15 cellular contexts compared by ENCODE assay signal in the genomic region with DNA sequence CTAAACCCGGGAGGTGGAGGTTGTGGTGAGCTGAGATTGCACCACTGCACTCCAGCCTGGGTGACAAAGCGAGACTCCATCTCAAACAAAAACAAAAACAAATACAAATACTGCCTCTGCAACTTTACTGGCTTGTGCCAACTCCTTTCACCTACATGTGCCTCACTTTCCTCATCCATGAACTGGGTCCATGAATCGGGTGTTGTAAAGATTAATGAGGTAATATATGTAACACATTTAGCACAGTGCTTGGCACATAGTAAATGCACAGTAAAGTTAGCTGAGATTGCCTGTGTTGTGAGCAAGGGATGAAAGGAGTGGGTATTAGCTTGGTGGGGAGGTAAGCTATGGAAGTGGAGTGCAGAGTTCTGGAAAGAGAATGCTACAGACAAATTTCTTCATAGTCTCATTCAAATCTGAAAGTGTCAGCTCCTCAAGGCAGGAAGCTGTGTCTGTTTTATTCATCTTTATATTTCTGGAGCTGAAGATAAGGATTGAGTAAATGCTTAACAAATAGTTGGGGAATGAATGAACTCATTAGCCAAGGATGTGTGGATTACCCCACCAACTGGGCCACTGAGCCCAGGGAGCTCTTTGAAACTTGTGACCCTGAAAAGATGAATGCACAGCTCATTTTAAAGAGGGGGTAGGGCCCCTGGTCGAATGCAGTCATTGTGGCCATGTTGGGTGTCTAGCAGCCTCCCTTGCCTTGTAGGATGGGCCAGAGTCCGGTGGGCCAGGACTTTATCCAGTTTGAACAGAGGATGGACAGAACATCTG. TPM values are rescaled to one million over a fixed set of nuclear protein-coding genes. Genes with fewer than 3 reads are reported as not detected.
A peak's percentile ranks its signal among the peaks of the same experiment; 100 is the strongest.
DNase-seq lines count a peak whose midpoint lies in the region; ATAC-seq and TF ChIP-seq lines count a peak whose summit lies in the region.
"Had no signal": no experiment of that assay in that cellular context is flagged by ENCODE, and none has a peak within 500 bp of the region (broad histone marks: within the 10 kb centered on the region; RNA-seq: fewer than 3 reads in every experiment).

No MANE protein-coding gene starts in this region.

- WGBS in neuronal stem cell (ENCODE audit: extremely low coverage in 2 of 2, insufficient read length in 2 of 2, insufficient replicate concordance in 1 of 2), 2 donors = no CpG with 5 or more reads among the region's 5 CpGs
- 44 to 100% methylated on average over 4 of the region's 5 CpGs for WGBS in gastroesophageal sphincter (ENCODE audit: low coverage in 1 of 2), 2 donors

- in situ Hi-C loops in Panc1 (cut with HindIII; ENCODE audit: low pct_unique_long_range_greater_than_20kb, low sequenced_read_pairs) = no loop called here

- no peak overlapping the region for H3K4me2 ChIP-seq in neuronal stem cell (ENCODE audit: insufficient read depth, low read length, poor library complexity, severe bottlenecking)
- H3K4me2 ChIP-seq: BLaER1 had no signal

- POLR2A ChIA-PET in Panc1 (lab: Charles Lee) (interaction anchor here (1.2 to 1.3 kb wide), 2 partner anchors 8 to 13 kb away, joined by 4 to 5 read pairs; no protein-coding TSS in a partner anchor), T-cell (lab: Charles Lee) (interaction anchor here in 1 of 2 donors (0.6 to 0.9 kb wide), 2 partner anchors 21 to 822 kb away, joined by 3 to 4 read pairs; no protein-coding TSS in a partner anchor)

- peaks cover 0 to 2% of the 10 kb centered on the region in 2 donors for H3K27me3 Mint-ChIP-seq in T-cell
- H3K27me3 Mint-ChIP-seq: activated CD4-positive, alpha-beta memory T cell treated with anti-CD3 and anti-CD28 coated beads for 36 hours had no signal

- no peaks in the 10 kb centered on the region for H3K4me1 Mint-ChIP-seq in T-cell

- H3K79me1 ChIP-seq in neuronal stem cell (ENCODE audit: low read depth, low read length) = no peaks in the 10 kb centered on the region

- no peaks in the 10 kb centered on the region for H3K27me3 ChIP-seq in Panc1 (ENCODE audit: control insufficient read depth, insufficient read depth, low read length)
- H3K27me3 ChIP-seq in neuronal stem cell (ENCODE audit: control insufficient read depth in 3 of 3, insufficient read depth in 3 of 3, low read depth in 1 of 3, low read length in 3 of 3) = peaks cover 0 to 5% (median 0%) of the 10 kb centered on the region in 3 experiments
- no peaks in the 10 kb centered on the region for H3K27me3 ChIP-seq in gastroesophageal sphincter
- H3K27me3 ChIP-seq: BLaER1, heart right ventricle had no signal

- H3K4me3 Mint-ChIP-seq in T-cell = no peak overlapping the region
- H3K4me3 Mint-ChIP-seq: activated CD4-positive, alpha-beta memory T cell treated with anti-CD3 and anti-CD28 coated beads for 36 hours had no signal

- no TSS peak for BruUV-seq in Panc1 (replicated peaks; lab: Mats Ljungman, UMichigan)

- H2BK15ac ChIP-seq in neuronal stem cell (ENCODE audit: low read length) = no peak overlapping the region

- intact Hi-C loops in Panc1 (cut with micrococcal nuclease; ENCODE audit: unreplicated experiment) = no loop called here

- TF ChIP-seq EP300 in gastroesophageal sphincter (IDR thresholded peaks at IDR 0.05) = no peak

- H3K27ac ChIP-seq in Panc1 (ENCODE audit: low read length) = peak overlapping the region; percentile 20; the same call in 1 of the 2 replicates
- H3K27ac ChIP-seq in neuronal stem cell (replicated peaks; ENCODE audit: low read length) = no peak overlapping the region
- no peak overlapping the region for H3K27ac ChIP-seq in gastroesophageal sphincter
- H3K27ac ChIP-seq: BLaER1, heart right ventricle had no signal

- TF ChIP-seq CTCF in Panc1 (IDR thresholded peaks at IDR 0.05) = no peak
- no peak for TF ChIP-seq CTCF in gastroesophageal sphincter (IDR thresholded peaks at IDR 0.05)

- ATAC-seq in Panc1 = peak; percentile 52; the same call in 1 of the 2 replicates
- ATAC-seq in T-cell (replicated peaks in 1 of 4) = no peak
- no peak for ATAC-seq in gastroesophageal sphincter
- ATAC-seq: heart right ventricle had no signal

- H3K36me3 Mint-ChIP-seq in T-cell = no peaks in the 10 kb centered on the region
- H3K36me3 Mint-ChIP-seq: activated CD4-positive, alpha-beta memory T cell treated with anti-CD3 and anti-CD28 coated beads for 36 hours had no signal

- H4K91ac ChIP-seq in neuronal stem cell (ENCODE audit: low read depth, low read length, poor library complexity) = no peak overlapping the region

- no peak overlapping the region for H3K27ac Mint-ChIP-seq in T-cell
- H3K27ac Mint-ChIP-seq: activated CD4-positive, alpha-beta memory T cell treated with anti-CD3 and anti-CD28 coated beads for 36 hours had no signal

- no peak overlapping the region for H3K4me3 ChIP-seq in Panc1 (ENCODE audit: low read depth in 2 of 2, low read length in 2 of 2)
- no peak overlapping the region for H3K4me3 ChIP-seq in neuronal stem cell (ENCODE audit: low read length in 2 of 2)
- H3K4me3 ChIP-seq in gastroesophageal sphincter = no peak overlapping the region
- H3K4me3 ChIP-seq: BLaER1, heart right ventricle had no signal

- no peak overlapping the region for H3K14ac ChIP-seq in neuronal stem cell (ENCODE audit: low read length)

- H3K18ac ChIP-seq in neuronal stem cell (ENCODE audit: low read length) = no peak overlapping the region

- peaks cover 7% of the 10 kb centered on the region; the same call in 1 of the 2 replicates for H3K9me3 ChIP-seq in Panc1 (ENCODE audit: control insufficient read depth, insufficient read depth, low read depth, low read length)
- H3K9me3 ChIP-seq in neuronal stem cell (replicated peaks in 1 of 2; ENCODE audit: control insufficient read depth in 2 of 2, insufficient read depth in 1 of 2, low read depth in 1 of 2, low read length in 2 of 2) = peaks cover 0 to 6% of the 10 kb centered on the region in 2 donors
- H3K9me3 ChIP-seq in gastroesophageal sphincter = peaks cover 0 to 8% (median 0%) of the 10 kb centered on the region in 3 donors

- H3K9me3 Mint-ChIP-seq in T-cell = peaks cover 5 to 15% (median 13%) of the 10 kb centered on the region in 3 donors

- H4K8ac ChIP-seq in neuronal stem cell (ENCODE audit: low read depth, low read length) = no peak overlapping the region

- H2BK5ac ChIP-seq in neuronal stem cell (ENCODE audit: low read length) = no peak overlapping the region

- no peak overlapping the region for H2BK120ac ChIP-seq in neuronal stem cell (ENCODE audit: low read depth, low read length)

- DNase-seq in EH (ENCODE audit: low read depth) (peak; percentile 73), Panc1 (ENCODE audit: low read depth, low spot score) (no peak), dedifferentiated amniotic fluid mesenchymal stem cell (ENCODE audit: extremely low spot score) (peak; percentile 12), neuronal stem cell (ENCODE audit: low spot score) (no peak), DMS114 treated with DMSO at 0.1 percent for 48 hours (lab: John Stamatoyannopoulos, UW; ENCODE audit: unreplicated experiment) (no peak), T-cell (no peak), AG08396 (ENCODE audit: low spot score) (no peak)
- DNase-seq: activated CD4-positive, alpha-beta memory T cell treated with anti-CD3 and anti-CD28 coated beads for 36 hours; activated naive CD4-positive, alpha-beta T cell treated with Interleukin-2 at 50 U/mL for 16 hours; cortex of kidney; heart right ventricle; stimulated activated CD4-positive, alpha-beta T cell treated with anti-CD3 and anti-CD28 coated beads, Interleukin-4, amount 100 ng/mL, for 24 hours; T-helper 1 cell had no signal

- H2AFZ ChIP-seq in neuronal stem cell (ENCODE audit: low read length) = peak overlapping the region; percentile 33

- no peaks in the 10 kb centered on the region for H3K4me1 ChIP-seq in Panc1 (ENCODE audit: control insufficient read depth, insufficient read depth, low read length)
- H3K4me1 ChIP-seq in neuronal stem cell (ENCODE audit: control insufficient read depth in 2 of 2, insufficient read depth in 1 of 2, low read depth in 1 of 2, low read length in 2 of 2) = no peaks in the 10 kb centered on the region
- no peaks in the 10 kb centered on the region for H3K4me1 ChIP-seq in gastroesophageal sphincter
- H3K4me1 ChIP-seq: BLaER1, heart right ventricle had no signal

- H3K9ac ChIP-seq in neuronal stem cell (ENCODE audit: low read depth, low read length, poor library complexity) = no peak overlapping the region
- H3K9ac ChIP-seq: BLaER1 had no signal

- H3K36me3 ChIP-seq in Panc1 (ENCODE audit: control insufficient read depth, insufficient read depth, low read length) (no peaks in the 10 kb centered on the region), neuronal stem cell (replicated peaks in 1 of 2; ENCODE audit: control insufficient read depth in 2 of 2, insufficient read depth in 2 of 2, low read length in 2 of 2) (no peaks in the 10 kb centered on the region), gastroesophageal sphincter (no peaks in the 10 kb centered on the region)
- H3K36me3 ChIP-seq: BLaER1, heart right ventricle had no signal

- CTCF ChIA-PET in Panc1 (lab: Charles Lee) = interaction anchor here (1.2 kb wide), 1 partner anchor 56 kb away, joined by 3 read pairs; no protein-coding TSS in a partner anchor
- CTCF ChIA-PET in T-cell (lab: Charles Lee) = interaction anchor here in 1 of 2 donors (0.7 kb wide), 1 partner anchor 31 kb away, joined by 3 read pairs; no protein-coding TSS in a partner anchor

- no peak overlapping the region for H3K4ac ChIP-seq in neuronal stem cell (ENCODE audit: low read length)

- H2BK12ac ChIP-seq in neuronal stem cell (ENCODE audit: low read length) = no peak overlapping the region

- H2AK5ac ChIP-seq in neuronal stem cell (ENCODE audit: low read depth, low read length) = no peak overlapping the region

- TF ChIP-seq POLR2A in gastroesophageal sphincter (IDR thresholded peaks at IDR 0.05) = no peak

- no peak overlapping the region for H3K23ac ChIP-seq in neuronal stem cell (ENCODE audit: low read depth, low read length, poor library complexity)

RNA-seq across cellular contexts. Expression of gene CDCP1, which starts 7.7 kb away (rescaled TPM):
- 47.8 TPM for total RNA-seq in Panc1 (2021; ENCODE audit: unreplicated experiment)
- polyA plus RNA-seq in Panc1 (2012; ENCODE audit: insufficient read length) = 15.4 TPM
- polyA plus RNA-seq in neuronal stem cell (2013, experiment 1 of 2) = 0.01 TPM
- polyA plus RNA-seq in neuronal stem cell (2013, experiment 2 of 2) = 0.01 TPM
- total RNA-seq in T-cell = 1 to 10 TPM in 1 of 5 donors, under 1 TPM in 4; 0.36 to 1.7 (median 0.55) TPM
- 1 to 10 TPM; 2.5 to 4.9 (median 4.2) TPM for total RNA-seq in gastroesophageal sphincter

Comparison
In these comparisons a context has a peak if more than half of its experiments do, and no peak if none do; other contexts are left out.
1. DNase-seq: peak in EH (single experiment) and dedifferentiated amniotic fluid mesenchymal stem cell (single experiment); none in Panc1 (single experiment), neuronal stem cell (single experiment), DMS114 treated with DMSO at 0.1 percent for 48 hours (single experiment), T-cell (0 of 34) and AG08396 (single experiment).